In the genomic region with DNA sequence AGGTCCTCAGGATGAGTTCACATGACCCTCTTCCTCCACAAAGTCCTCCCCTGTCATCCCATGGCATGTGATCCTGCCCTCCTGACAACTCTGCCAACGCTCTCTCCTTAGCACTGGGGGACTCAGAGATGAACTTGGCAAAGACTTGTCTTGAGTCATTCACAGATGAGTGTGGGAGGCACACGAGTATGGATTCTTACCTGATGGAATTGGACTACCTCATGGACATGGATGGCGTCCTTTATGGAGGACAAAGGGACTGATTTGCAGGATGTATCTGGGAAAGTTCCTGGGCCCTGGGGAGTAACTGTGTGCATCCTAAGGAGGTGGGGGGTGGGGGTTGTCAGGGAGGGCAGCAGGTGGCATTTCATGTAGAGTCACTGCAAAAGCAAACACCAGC, we compare ENCODE assay signal across 34 cellular contexts. TPM values are rescaled to one million over a fixed set of nuclear protein-coding genes. Genes with fewer than 3 reads are reported as not detected.
DNase-seq lines count a peak whose midpoint lies in the region; ATAC-seq and TF ChIP-seq lines count a peak whose summit lies in the region.
"Had no signal": no experiment of that assay in that cellular context is flagged by ENCODE, and none has a peak within 500 bp of the region (broad histone marks: within the 10 kb centered on the region; RNA-seq: fewer than 3 reads in every experiment).

No MANE protein-coding gene starts in this region.

- no peaks in the 10 kb centered on the region for H3K9me3 ChIP-seq in endodermal cell (ENCODE audit: control insufficient read depth, low read length)
- peaks cover 0 to 4% (median 0%) of the 10 kb centered on the region in 4 donors for H3K9me3 ChIP-seq in esophagus muscularis mucosa
- H3K9me3 ChIP-seq in gastroesophageal sphincter, result no peaks in the 10 kb centered on the region
- H3K9me3 ChIP-seq: A549, BE2C, Caco-2 had no signal

- TF ChIP-seq POLR2A in esophagus muscularis mucosa (IDR thresholded peaks at IDR 0.05; ENCODE audit: low read depth) (no peak), gastroesophageal sphincter (IDR thresholded peaks at IDR 0.05) (no peak)

- TF ChIP-seq CTCF in endodermal cell (conservative IDR thresholded peaks at IDR 0.05) (no peak), esophagus muscularis mucosa (IDR thresholded peaks at IDR 0.05) (no peak), gastroesophageal sphincter (IDR thresholded peaks at IDR 0.05) (no peak)

- no peak overlapping the region for H3K4me3 Mint-ChIP-seq in endodermal cell
- H3K4me3 Mint-ChIP-seq: B cell; CD14-positive monocyte; CD4-positive, alpha-beta memory T cell; CD4-positive, alpha-beta T cell; CD4-positive, CD25-positive, alpha-beta regulatory T cell; CD8-positive, alpha-beta memory T cell; CD8-positive, alpha-beta T cell had no signal

- ATAC-seq in GM19467 (IDR thresholded peaks at IDR 0.05; ENCODE audit: unreplicated experiment) (no peak), gastroesophageal sphincter (no peak)
- ATAC-seq: A549; CD8-positive, alpha-beta T cell had no signal

- H3K9ac ChIP-seq in endodermal cell (ENCODE audit: extremely low read depth, low read length, poor library complexity, severe bottlenecking), result no peak overlapping the region
- H3K9ac ChIP-seq: BLaER1; BLaER1 treated with 17β-estradiol and CSF1 and Interleukin-3, amounts not matched to agents 10 nM and 100 nM had no signal

- no peaks in the 10 kb centered on the region for H3K9me3 Mint-ChIP-seq in endodermal cell
- H3K9me3 Mint-ChIP-seq: CD4-positive, alpha-beta T cell; CD8-positive, alpha-beta T cell had no signal

- no peaks in the 10 kb centered on the region for H3K36me3 Mint-ChIP-seq in endodermal cell (ENCODE audit: low read depth)
- H3K36me3 Mint-ChIP-seq: CD14-positive monocyte; CD4-positive, alpha-beta memory T cell; CD4-positive, CD25-positive, alpha-beta regulatory T cell; CD8-positive, alpha-beta T cell had no signal

- no peaks in the 10 kb centered on the region for H3K4me1 Mint-ChIP-seq in endodermal cell
- H3K4me1 Mint-ChIP-seq: B cell; CD14-positive monocyte; CD4-positive, alpha-beta memory T cell; CD4-positive, CD25-positive, alpha-beta regulatory T cell; CD8-positive, alpha-beta memory T cell had no signal

- H3K27me3 ChIP-seq in endodermal cell (ENCODE audit: control insufficient read depth, insufficient read depth, low read length, poor library complexity, severe bottlenecking) (no peaks in the 10 kb centered on the region), esophagus muscularis mucosa (no peaks in the 10 kb centered on the region), gastroesophageal sphincter (no peaks in the 10 kb centered on the region)
- H3K27me3 ChIP-seq: BLaER1; BLaER1 treated with 17β-estradiol and CSF1 and Interleukin-3, amounts not matched to agents 10 nM and 100 nM had no signal

- H3K4me3 ChIP-seq in endodermal cell (ENCODE audit: low read length) (no peak overlapping the region), esophagus muscularis mucosa (no peak overlapping the region), gastroesophageal sphincter (no peak overlapping the region)
- H3K4me3 ChIP-seq: A549; BLaER1; BLaER1 treated with 17β-estradiol and CSF1 and Interleukin-3, amounts not matched to agents 10 nM and 100 nM had no signal

- no peak overlapping the region for H3K27ac ChIP-seq in endodermal cell (ENCODE audit: low read depth, low read length)
- H3K27ac ChIP-seq in esophagus muscularis mucosa (replicated peaks in 1 of 4), result no peak overlapping the region
- H3K27ac ChIP-seq in gastroesophageal sphincter, result no peak overlapping the region
- H3K27ac ChIP-seq: 22Rv1; A549; BLaER1; BLaER1 treated with 17β-estradiol and CSF1 and Interleukin-3, amounts not matched to agents 10 nM and 100 nM; C4-2B had no signal

- TF ChIP-seq EP300 in esophagus muscularis mucosa (IDR thresholded peaks at IDR 0.05) (no peak), gastroesophageal sphincter (IDR thresholded peaks at IDR 0.05) (no peak)

- no peaks in the 10 kb centered on the region for H3K4me1 ChIP-seq in endodermal cell (ENCODE audit: control insufficient read depth, insufficient read depth, low read length)
- no peaks in the 10 kb centered on the region for H3K4me1 ChIP-seq in esophagus muscularis mucosa
- H3K4me1 ChIP-seq in gastroesophageal sphincter, result no peaks in the 10 kb centered on the region
- H3K4me1 ChIP-seq: A549, BE2C, Caco-2 had no signal

- no peaks in the 10 kb centered on the region for H3K36me3 ChIP-seq in endodermal cell (ENCODE audit: control insufficient read depth, insufficient read depth, low read length)
- H3K36me3 ChIP-seq in esophagus muscularis mucosa, result no peaks in the 10 kb centered on the region
- H3K36me3 ChIP-seq in gastroesophageal sphincter, result no peaks in the 10 kb centered on the region
- H3K36me3 ChIP-seq: BE2C; BLaER1; BLaER1 treated with 17β-estradiol and CSF1 and Interleukin-3, amounts not matched to agents 10 nM and 100 nM had no signal

- intact Hi-C loops in esophagus muscularis mucosa (cut with DNase I), result no loop called here

- 70 to 87% methylated on average over 3 of the region's 3 CpGs for WGBS in endodermal cell (ENCODE audit: insufficient coverage in 1 of 2, insufficient read length in 1 of 2), 2 experiments
- WGBS in esophagus muscularis mucosa, result 88% methylated on average over 3 of the region's 3 CpGs
- WGBS in gastroesophageal sphincter (ENCODE audit: low coverage in 1 of 2), 2 donors, result 48 to 100% methylated on average over 1 to 2 of the region's 3 CpGs

- DNase-seq in NCI-H146 (lab: John Stamatoyannopoulos, UW), result peak; percentile 14
- DNase-seq in NCI-H146 treated with DMSO at 0.1 percent for 48 hours (lab: John Stamatoyannopoulos, UW; ENCODE audit: unreplicated experiment), result no peak
- DNase-seq in endodermal cell, result peak; percentile 26
- DNase-seq in esophagus muscularis mucosa (ENCODE audit: extremely low spot score), result peak; percentile 83
- DNase-seq: 8988T; ACHN; AML-193; BE2C; C1 segment of cervical spinal cord; Caco-2; Calu3; CD4-positive, alpha-beta memory T cell; CD4-positive, alpha-beta T cell; CD4-positive, CD25-positive, alpha-beta regulatory T cell; CD8-positive, alpha-beta memory T cell; CD8-positive, alpha-beta T cell; COR-L47; DMS 273 treated with DMSO at 0.1 percent for 48 hours; DMS153; DMS53; DMS79; DMS79 treated with DMSO at 0.1 percent for 48 hours; DND-41; EL had no signal

- no peak overlapping the region for H3K27ac Mint-ChIP-seq in endodermal cell
- H3K27ac Mint-ChIP-seq: B cell; CD4-positive, alpha-beta memory T cell; CD4-positive, alpha-beta T cell; CD4-positive, CD25-positive, alpha-beta regulatory T cell; CD8-positive, alpha-beta memory T cell; CD8-positive, alpha-beta T cell had no signal

- peaks cover 14% of the 10 kb centered on the region for H3K27me3 Mint-ChIP-seq in endodermal cell (ENCODE audit: insufficient read depth)

RNA-seq across cellular contexts. Expression of gene TOPBP1, which starts 38.2 kb away (rescaled TPM):
- 10 to 100 TPM; 49.2 to 52.3 TPM for total RNA-seq in endodermal cell
- polyA plus RNA-seq in endodermal cell (2013, experiment 1 of 2), result 47.2 TPM
- polyA plus RNA-seq in endodermal cell (2013, experiment 2 of 2), result 42.1 TPM
- 10 to 100 TPM; 15.6 to 29.1 (median 17.5) TPM for total RNA-seq in esophagus muscularis mucosa
- 10 to 100 TPM; 16.5 to 29.3 (median 21.9) TPM for total RNA-seq in gastroesophageal sphincter

RNA-seq across cellular contexts. Expression of gene TF, which starts 46.3 kb away (rescaled TPM):
- total RNA-seq in endodermal cell (1 to 10 TPM in 1 of 2 donors, under 1 TPM in 1; 0.40 to 3.0 TPM), esophagus muscularis mucosa (1 to 10 TPM in 1 of 4 donors, under 1 TPM in 3; under 0.01 to 3.1 (median 0.28) TPM), gastroesophageal sphincter (10 to 100 TPM in 1 of 4 donors, 1 to 10 TPM in 2, under 1 TPM in 1; 0.78 to 12.5 (median 1.2) TPM)
- polyA plus RNA-seq in endodermal cell (2013, experiment 1 of 2), result 1.1 TPM
- polyA plus RNA-seq in endodermal cell (2013, experiment 2 of 2), result 0.66 TPM
- total RNA-seq: Daoy had no signal
- polyA plus RNA-seq: CD14-positive monocyte; CD4-positive, alpha-beta memory T cell; CD4-positive, CD25-positive, alpha-beta regulatory T cell; CD8-positive, alpha-beta memory T cell had no signal
